11 cellular contexts compared by ENCODE assay signal in genomic region chr5:172859966-172860365, GRCh38. TPM values are rescaled to one million over a fixed set of nuclear protein-coding genes. Genes with fewer than 3 reads are reported as not detected.
DNase-seq lines count a peak whose midpoint lies in the region; ATAC-seq, FAIRE-seq and TF ChIP-seq lines count a peak whose summit lies in the region.
"Had no signal": no experiment of that assay in that cellular context is flagged by ENCODE, and none has a peak within 500 bp of the region (broad histone marks: within the 10 kb centered on the region; RNA-seq: fewer than 3 reads in every experiment).

No MANE protein-coding gene starts in this region.

- no peak for TF ChIP-seq CTCF in heart right ventricle (IDR thresholded peaks at IDR 0.05)
- TF ChIP-seq CTCF in esophagus squamous epithelium (IDR thresholded peaks at IDR 0.05): no peak
- TF ChIP-seq CTCF in pancreas (IDR thresholded peaks at IDR 0.05): no peak

- whole genome bisulfite sequencing in heart right ventricle, 2 donors: 75 to 81% methylated on average over 4 of the region's 4 CpGs
- WGBS in esophagus squamous epithelium, 2 donors: 50 to 56% methylated on average over 3 to 4 of the region's 4 CpGs
- 46 to 52% methylated on average over 4 of the region's 4 CpGs for WGBS in pancreas, 2 donors
- WGBS in aorta, 2 donors: 67 to 69% methylated on average over 4 of the region's 4 CpGs

- H3K27me3 ChIP-seq in heart right ventricle (no peaks in the 10 kb centered on the region), esophagus squamous epithelium (no peaks in the 10 kb centered on the region), pancreas (no peaks in the 10 kb centered on the region), aorta (ENCODE audit: control insufficient read depth in 1 of 2, insufficient read depth in 2 of 2, low read length in 1 of 2) (no peaks in the 10 kb centered on the region)

- no peak for ATAC-seq in heart right ventricle
- ATAC-seq in pancreas: peak in 2 of 4 donors; percentile 4 to 12
- ATAC-seq in aorta (ENCODE audit: low FRiP score): no peak
- ATAC-seq in GM19023 (IDR thresholded peaks at IDR 0.05; ENCODE audit: unreplicated experiment): no peak
- ATAC-seq: T-cell had no signal

- no peak for TF ChIP-seq POLR2A in esophagus squamous epithelium (IDR thresholded peaks at IDR 0.05)

- peaks cover 49 to 82% (median 66%) of the 10 kb centered on the region in 9 donors for H3K4me1 ChIP-seq in heart right ventricle
- peaks cover 52 to 84% (median 67%) of the 10 kb centered on the region in 3 donors for H3K4me1 ChIP-seq in esophagus squamous epithelium
- peaks cover 25 to 31% (median 26%) of the 10 kb centered on the region in 3 donors for H3K4me1 ChIP-seq in pancreas
- peaks cover 0 to 8% of the 10 kb centered on the region in 2 donors for H3K4me1 ChIP-seq in aorta (ENCODE audit: control insufficient read depth in 1 of 2, insufficient read depth in 2 of 2, low read length in 2 of 2)

- H3K9me3 ChIP-seq in heart right ventricle (no peaks in the 10 kb centered on the region), esophagus squamous epithelium (no peaks in the 10 kb centered on the region), pancreas (no peaks in the 10 kb centered on the region), aorta (ENCODE audit: control insufficient read depth, low read length) (no peaks in the 10 kb centered on the region)

- DNase-seq in heart right ventricle (no peak), cardiac septum (ENCODE audit: low spot score) (no peak), esophagus squamous epithelium (lab: John Stamatoyannopoulos, UW) (no peak), pancreas (no peak), aorta (no peak), SHP77 (lab: John Stamatoyannopoulos, UW) (no peak), DMS114 treated with DMSO at 0.1 percent for 48 hours (lab: John Stamatoyannopoulos, UW; ENCODE audit: unreplicated experiment) (no peak)
- DNase-seq: NCI-H446 treated with DMSO at 0.1 percent for 48 hours, T-cell had no signal

- H3K4me3 ChIP-seq in heart right ventricle: peak overlapping the region in 4 of 10 donors; percentile 6 to 39 (median 23)
- peak overlapping the region in 2 of 4 donors; percentile 16 to 44 for H3K4me3 ChIP-seq in esophagus squamous epithelium
- H3K4me3 ChIP-seq in pancreas: no peak overlapping the region
- no peak overlapping the region for H3K4me3 ChIP-seq in aorta (ENCODE audit: low read length in 2 of 2)

- H3K36me3 ChIP-seq in heart right ventricle: peaks cover 0 to 3% (median 0%) of the 10 kb centered on the region in 9 donors
- H3K36me3 ChIP-seq in esophagus squamous epithelium: no peaks in the 10 kb centered on the region
- no peaks in the 10 kb centered on the region for H3K36me3 ChIP-seq in pancreas
- no peaks in the 10 kb centered on the region for H3K36me3 ChIP-seq in aorta (ENCODE audit: control insufficient read depth in 1 of 2, insufficient read depth in 2 of 2, low read length in 1 of 2)

- no peak for FAIRE-seq in pancreas (lab: Jason Lieb, UNC)
- FAIRE-seq: colon had no signal

- peak overlapping the region; percentile 86 to 97 (median 92) for H3K27ac ChIP-seq in heart right ventricle
- peak overlapping the region; percentile 82 to 94 (median 92) for H3K27ac ChIP-seq in esophagus squamous epithelium
- peak overlapping the region; percentile 62 to 67 (median 63) for H3K27ac ChIP-seq in pancreas
- H3K27ac ChIP-seq in aorta (ENCODE audit: low read depth in 1 of 2, low read length in 2 of 2): peak overlapping the region; percentile 79 to 99

- intact Hi-C loops in heart right ventricle (cut with DNase I) (loop anchor here in 6 of 10 donors (2.0 to 10.0 kb wide), 9 partner anchors 33 to 143 kb away; partner anchors contain the start of gene DUSP1 (in 5 of the 6)), cardiac septum (cut with DNase I) (loop anchor here (5.0 kb wide), 1 partner anchor 143 kb away; no protein-coding TSS in a partner anchor), esophagus squamous epithelium (cut with DNase I) (loop anchor here (10.0 kb wide), 1 partner anchor 85 kb away; the partner anchor contains the start of gene DUSP1), pancreas (cut with DNase I) (no loop called here), aorta (cut with DNase I) (loop anchor here (2.0 to 5.0 kb wide), 2 partner anchors 58 to 87 kb away; no protein-coding TSS in a partner anchor)

RNA-seq across cellular contexts. Expression of gene ERGIC1, which starts 25.9 kb away (rescaled TPM):
- total RNA-seq in heart right ventricle (10 to 100 TPM; 60.3 to 91.9 (median 74.2) TPM), cardiac septum (76.9 TPM), esophagus squamous epithelium (10 to 100 TPM; 50.9 to 83.0 (median 65.5) TPM), pancreas (100 to 1,000 TPM in 1 of 6 donors, 10 to 100 TPM in 5; 58.3 to 101 (median 76.7) TPM), aorta (100 to 1,000 TPM; 135 to 170 TPM)
- polyA plus RNA-seq in heart right ventricle (10 to 100 TPM; 48.0 to 64.9 TPM), pancreas (10 to 100 TPM; 54.8 to 60.3 TPM), aorta (100 to 1,000 TPM; 122 to 125 TPM)

Comparison
In these comparisons a context has a peak if more than half of its experiments do, and no peak if none do; other contexts are left out.
1. intact Hi-C loops: an anchor here in heart right ventricle (2.0 to 10.0 kb wide), cardiac septum (5.0 kb wide), esophagus squamous epithelium (10.0 kb wide) and aorta (2.0 to 5.0 kb wide); none called in pancreas.